In genomic region chr11:65634140-65634436, GRCh38 we compare ENCODE assay signal across 13 cellular contexts. TPM values are rescaled to one million over a fixed set of nuclear protein-coding genes. Genes with fewer than 3 reads are reported as not detected.
"Had no signal": no experiment of that assay in that cellular context is flagged by ENCODE, and none has a peak within 500 bp of the region (broad histone marks: within the 10 kb centered on the region; RNA-seq: fewer than 3 reads in every experiment).

No MANE protein-coding gene starts in this region.

- H3K27me3 Mint-ChIP-seq: memory B cell had no signal

- DNase-seq: activated CD4-positive, alpha-beta T cell treated with anti-CD3 and anti-CD28 coated beads, Interleukin-2, amount 50 U/mL, for 1 hour; colonic mucosa; effector CD8-positive, alpha-beta T cell; left ventricle myocardium inferior; stimulated activated CD4-positive, alpha-beta T cell treated with anti-CD3 and anti-CD28 coated beads, Interleukin-2, amount 100 ng/mL, for 24 hours; stimulated activated naive CD8-positive, alpha-beta T cell treated with anti-CD3 and anti-CD28 coated beads, Interleukin-15, Interleukin-2, amounts not matched to agents 100 U/mL and 50 U/mL, for 24 hours had no signal

- H3K4me3 Mint-ChIP-seq: memory B cell, WTC11 had no signal

- H3K27ac Mint-ChIP-seq: memory B cell, WTC11 had no signal

- H3K9me3 Mint-ChIP-seq: activated T-helper 2 cell treated with anti-CD3 and anti-CD28 coated beads, Interferon-gamma antibody, Interleukin-2, Interleukin-4, amounts not matched to agents 10 μg/mL and 5 μg/mL and 100 μg/mL, durations not matched to agents 14 hours and 24 hours and 36 hours; memory B cell; WTC11 had no signal

- H3K4me3 ChIP-seq: cardiac muscle cell, colonic mucosa, gastroesophageal sphincter, left ventricle myocardium inferior, suprapubic skin, upper lobe of left lung had no signal

- H3K9me3 ChIP-seq: colonic mucosa, gastroesophageal sphincter, left ventricle myocardium inferior, suprapubic skin, upper lobe of left lung had no signal

- H3K27ac ChIP-seq: cardiac muscle cell, colonic mucosa, gastroesophageal sphincter, left ventricle myocardium inferior, suprapubic skin, upper lobe of left lung had no signal

- H3K27me3 ChIP-seq: cardiac muscle cell, colonic mucosa, gastroesophageal sphincter, suprapubic skin, upper lobe of left lung had no signal

RNA-seq across cellular contexts. Expression of gene KCNK7, which starts 38.5 kb away (rescaled TPM):
- polyA plus RNA-seq: cardiac muscle cell had no signal
